In genomic region chr15:78070049-78070698, GRCh38 we compare ENCODE assay signal across 9 cellular contexts. TPM values are rescaled to one million over a fixed set of nuclear protein-coding genes. Genes with fewer than 3 reads are reported as not detected.
DNase-seq lines count a peak whose midpoint lies in the region; ATAC-seq, FAIRE-seq and TF ChIP-seq lines count a peak whose summit lies in the region.
"Had no signal": no experiment of that assay in that cellular context is flagged by ENCODE, and none has a peak within 500 bp of the region (broad histone marks: within the 10 kb centered on the region; RNA-seq: fewer than 3 reads in every experiment).

No MANE protein-coding gene starts in this region.

- H3K36me3 Mint-ChIP-seq in dendritic cell treated with granulocyte-macrophage colony-stimulating factor and Interleukin-4, amounts not matched to agents 40 ng/mL and 50 ng/mL, for 4 days (ENCODE audit: low read depth) = peaks cover 36% of the 10 kb centered on the region

- H3K9me3 Mint-ChIP-seq in dendritic cell treated with granulocyte-macrophage colony-stimulating factor and Interleukin-4, amounts not matched to agents 40 ng/mL and 50 ng/mL, for 4 days = no peaks in the 10 kb centered on the region

- peak overlapping the region; percentile 68 for H3K4me3 Mint-ChIP-seq in dendritic cell treated with granulocyte-macrophage colony-stimulating factor and Interleukin-4, amounts not matched to agents 40 ng/mL and 50 ng/mL, for 4 days

- POLR2A ChIA-PET in RWPE1 (lab: Yijun Ruan, JAX; ENCODE audit: low non-redundant PET) = no interaction called here

- no peaks in the 10 kb centered on the region for H3K9me3 ChIP-seq in spleen

- TF ChIP-seq CTCF in spleen (IDR thresholded peaks at IDR 0.05 in 8 of 11, conservative IDR thresholded peaks at IDR 0.05 in 3 of 11) = no peak
- TF ChIP-seq CTCF in RWPE1 (conservative IDR thresholded peaks at IDR 0.05; ENCODE audit: low read depth) = no peak

- H3K4me1 Mint-ChIP-seq in dendritic cell treated with granulocyte-macrophage colony-stimulating factor and Interleukin-4, amounts not matched to agents 40 ng/mL and 50 ng/mL, for 4 days (ENCODE audit: low read depth) = peaks cover 58% of the 10 kb centered on the region

- no peak overlapping the region for H3K27ac Mint-ChIP-seq in dendritic cell treated with granulocyte-macrophage colony-stimulating factor and Interleukin-4, amounts not matched to agents 40 ng/mL and 50 ng/mL, for 4 days

- no peak for ATAC-seq in GM19351 (IDR thresholded peaks at IDR 0.05; ENCODE audit: unreplicated experiment)

- TF ChIP-seq POLR2A in GM12892 (IDR thresholded peaks at IDR 0.05; ENCODE audit: low read depth, low read length) (no peak), spleen (IDR thresholded peaks at IDR 0.05) (no peak)

- peak overlapping the region in 1 of 8 donors; percentile 49 for H3K4me3 ChIP-seq in spleen

- peak; percentile 60 for FAIRE-seq in GM12892 (lab: Jason Lieb, UNC)

- intact Hi-C loops in dendritic cell treated with granulocyte-macrophage colony-stimulating factor and Interleukin-4, amounts not matched to agents 40 ng/mL and 50 ng/mL, for 4 days (cut with micrococcal nuclease) = loop anchor here (5.0 kb wide), 1 partner anchor 33 kb away; no protein-coding TSS in a partner anchor
- intact Hi-C loops in spleen (cut with DNase I; ENCODE audit: low total_unique reads) = no loop called here

- H3K36me3 ChIP-seq in spleen = no peaks in the 10 kb centered on the region

- CTCF ChIA-PET in RWPE1 (lab: Yijun Ruan, JAX) = no interaction called here

- no peaks in the 10 kb centered on the region for H3K27me3 Mint-ChIP-seq in dendritic cell treated with granulocyte-macrophage colony-stimulating factor and Interleukin-4, amounts not matched to agents 40 ng/mL and 50 ng/mL, for 4 days

- no peaks in the 10 kb centered on the region for H3K27me3 ChIP-seq in spleen (replicated peaks in 1 of 7)

- no peak for DNase-seq in GM12892 (ENCODE audit: insufficient read length)
- DNase-seq in SKM-1 (lab: John Stamatoyannopoulos, UW; ENCODE audit: unreplicated experiment) = peak; percentile 52
- peak; percentile 84 for DNase-seq in spleen
- no peak for DNase-seq in DMS79 treated with DMSO at 0.1 percent for 48 hours (lab: John Stamatoyannopoulos, UW)
- DNase-seq in NCI-H1092 (lab: John Stamatoyannopoulos, UW) = no peak
- DNase-seq in RWPE1 (ENCODE audit: low spot score) = no peak

- 31 to 41% (median 36%) methylated on average over 4 of the region's 4 CpGs for WGBS in spleen, 5 donors

- peaks cover 65 to 100% (median 98%) of the 10 kb centered on the region in 6 donors for H3K4me1 ChIP-seq in spleen

- H3K27ac ChIP-seq in spleen = peak overlapping the region; percentile 73 to 97 (median 88)
- no peak overlapping the region for H3K27ac ChIP-seq in RWPE1

RNA-seq across cellular contexts. Expression of gene TBC1D2B, which starts 7.3 kb away (rescaled TPM):
- 17.2 TPM for polyA plus RNA-seq in GM12892 (2012; ENCODE audit: missing spikeins)
- 100 to 1,000 TPM in 5 of 7 donors, 10 to 100 TPM in 2; 88.7 to 131 (median 106) TPM for total RNA-seq in spleen
- 10 to 100 TPM in 2 of 3 donors, 1 to 10 TPM in 1; 9.4 to 19.4 (median 10.0) TPM for polyA plus RNA-seq in spleen

RNA-seq across cellular contexts. Expression of gene SH2D7, which starts 22.2 kb away (rescaled TPM):
- not detected for polyA plus RNA-seq in GM12892 (2012; ENCODE audit: missing spikeins)
- total RNA-seq in spleen = not detected
- not detected for polyA plus RNA-seq in spleen
- total RNA-seq: subcutaneous adipose tissue had no signal

Comparison
In these comparisons a context has a peak if more than half of its experiments do, and no peak if none do; other contexts are left out.
1. DNase-seq: peak in SKM-1 (single experiment) and spleen (single experiment); none in GM12892 (single experiment), DMS79 treated with DMSO at 0.1 percent for 48 hours (single experiment), NCI-H1092 (single experiment) and RWPE1 (single experiment).